ENCODE assay signal across 28 cellular contexts in the genomic region with DNA sequence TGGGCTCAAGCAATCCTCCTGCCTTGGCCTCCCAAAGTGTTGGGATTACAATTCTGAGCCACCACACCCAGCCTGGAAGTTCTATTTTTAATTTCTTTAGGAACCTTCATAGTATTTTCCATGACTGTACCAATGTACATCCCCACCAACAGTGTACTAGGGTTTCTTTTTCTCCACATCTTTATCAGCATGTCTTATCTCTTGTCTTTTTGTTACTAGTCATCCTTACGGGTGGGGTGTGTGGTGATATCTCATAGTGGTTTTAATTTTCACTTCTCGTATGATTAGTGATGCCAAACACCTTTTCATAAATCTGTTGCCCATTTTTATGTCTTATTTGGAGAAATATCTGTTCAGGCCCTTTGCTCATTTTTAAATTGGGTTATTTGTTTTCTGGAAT.
"Had no signal": no experiment of that assay in that cellular context is flagged by ENCODE, and none has a peak within 500 bp of the region (broad histone marks: within the 10 kb centered on the region; RNA-seq: fewer than 3 reads in every experiment).

No MANE protein-coding gene starts in this region.

- H3K9me3 ChIP-seq: colonic mucosa, gastrocnemius medialis, lower lobe of right lung had no signal

- FAIRE-seq: endometrium, islet of Langerhans, keratinocyte had no signal

- H3K27ac ChIP-seq: colonic mucosa, epithelial cell of prostate, esophagus squamous epithelium, gastrocnemius medialis, heart right ventricle, left lung, lower lobe of right lung had no signal

- H3K36me3 Mint-ChIP-seq: mesothelial cell of epicardium had no signal

- H3K27me3 Mint-ChIP-seq: dendritic cell treated with granulocyte-macrophage colony-stimulating factor and Interleukin-4, amounts not matched to agents 40 ng/mL and 50 ng/mL, for 4 days; effector memory CD8-positive, alpha-beta T cell; naive B cell had no signal

- H3K36me3 ChIP-seq: colonic mucosa, esophagus squamous epithelium, heart right ventricle, left lung, lower lobe of right lung had no signal

- ATAC-seq: effector memory CD8-positive, alpha-beta T cell; esophagus mucosa; gastrocnemius medialis; heart right ventricle; left cardiac atrium; left lung; left ventricle myocardium superior; lower lobe of right lung; mucosa of descending colon had no signal

- H3K4me1 Mint-ChIP-seq: mesothelial cell of epicardium had no signal

- H3K4me3 Mint-ChIP-seq: dendritic cell treated with granulocyte-macrophage colony-stimulating factor and Interleukin-4, amounts not matched to agents 40 ng/mL and 50 ng/mL, for 4 days; effector memory CD8-positive, alpha-beta T cell; endodermal cell; mesothelial cell of epicardium; naive B cell had no signal

- H3K4me3 ChIP-seq: colonic mucosa, esophagus squamous epithelium, gastrocnemius medialis, heart right ventricle, left lung, lower lobe of right lung, mucosa of descending colon had no signal

- H3K27me3 ChIP-seq: colonic mucosa, esophagus squamous epithelium, gastrocnemius medialis, heart right ventricle, left lung had no signal

- DNase-seq: colonic mucosa; cortex of kidney; effector CD8-positive, alpha-beta T cell; effector memory CD8-positive, alpha-beta T cell; endodermal cell; erythroblast; esophagus squamous epithelium; foreskin fibroblast; foreskin melanocyte; gastrocnemius medialis; glutamatergic neuron; head of caudate nucleus; heart right ventricle; hippocampal formation; left cardiac atrium; left lung; left ventricle myocardium superior; lower lobe of right lung; mesenchymal stem cell; mucosa of descending colon; naive B cell had no signal

- H3K4me1 ChIP-seq: colonic mucosa, esophagus squamous epithelium, gastrocnemius medialis, heart right ventricle, left lung, lower lobe of right lung had no signal

- H3K27ac Mint-ChIP-seq: dendritic cell treated with granulocyte-macrophage colony-stimulating factor and Interleukin-4, amounts not matched to agents 40 ng/mL and 50 ng/mL, for 4 days; effector memory CD8-positive, alpha-beta T cell; endodermal cell; mesothelial cell of epicardium had no signal
